ENCODE assay signal across 1 cellular context in genomic region chrX:120752431-120753128, GRCh38.
TF ChIP-seq lines count a peak whose summit lies in the region.

No MANE protein-coding gene starts in this region.

TF ChIP-seq in SK-N-SH, 30 proteins besides CTCF, POLR2A, EP300 and RAD21:
- TF ChIP-seq RXRA (IDR thresholded peaks at IDR 0.05; ENCODE audit: borderline replicate concordance, low read depth): no peak
- TF ChIP-seq YY1 (IDR thresholded peaks at IDR 0.05; ENCODE audit: low read depth): no peak
- no peak for TF ChIP-seq GABPA (IDR thresholded peaks at IDR 0.05; ENCODE audit: low read depth)
- no peak for TF ChIP-seq ZBTB33 (IDR thresholded peaks at IDR 0.05; ENCODE audit: borderline replicate concordance, low read depth)
- no peak for TF ChIP-seq FOXM1 (IDR thresholded peaks at IDR 0.05; ENCODE audit: low read depth)
- no peak for TF ChIP-seq USF1 (IDR thresholded peaks at IDR 0.05; ENCODE audit: borderline replicate concordance, low read depth)
- TF ChIP-seq NFIC (IDR thresholded peaks at IDR 0.05; ENCODE audit: borderline replicate concordance): no peak
- no peak for TF ChIP-seq MAX (IDR thresholded peaks at IDR 0.05; ENCODE audit: low read depth)
